Comparison of ENCODE assay signal across 26 cellular contexts in the genomic region with DNA sequence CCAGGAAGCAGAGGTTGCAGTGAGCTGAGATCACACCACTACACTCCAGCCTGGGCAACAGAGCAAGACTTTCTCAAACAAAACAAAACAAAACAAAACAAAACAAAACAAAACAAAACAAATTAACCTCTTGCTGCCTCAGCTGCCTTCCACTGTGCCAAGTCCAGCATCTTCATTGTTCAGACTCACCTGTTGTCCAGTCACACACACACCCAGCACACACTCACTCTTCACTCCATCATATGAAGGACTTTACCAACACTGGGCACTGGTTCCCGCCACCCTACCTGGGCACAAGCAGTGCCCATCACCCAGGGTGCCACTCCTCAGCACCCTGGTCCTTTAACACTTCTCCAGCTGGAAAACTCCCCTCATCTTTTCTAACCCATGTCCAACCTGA. TPM values are rescaled to one million over a fixed set of nuclear protein-coding genes. Genes with fewer than 3 reads are reported as not detected.
A peak's percentile ranks its signal among the peaks of the same experiment; 100 is the strongest.
DNase-seq lines count a peak whose midpoint lies in the region; ATAC-seq and TF ChIP-seq lines count a peak whose summit lies in the region.
"Had no signal": no experiment of that assay in that cellular context is flagged by ENCODE, and none has a peak within 500 bp of the region (broad histone marks: within the 10 kb centered on the region; RNA-seq: fewer than 3 reads in every experiment).

No MANE protein-coding gene starts in this region.

- H3K4me3 Mint-ChIP-seq in activated T-helper 17 cell treated with anti-CD3 and anti-CD28 coated beads, Interleukin-2, amount 50 U/mL, for 72 hours, result no peak overlapping the region
- H3K4me3 Mint-ChIP-seq: activated naive CD4-positive, alpha-beta T cell treated with anti-CD3 and anti-CD28 coated beads, Interleukin-2, amount 50 U/mL, for 24 hours; CD14-positive monocyte; H9; neural progenitor cell; stimulated activated naive CD8-positive, alpha-beta T cell treated with anti-CD3 and anti-CD28 coated beads, Interleukin-15, Interleukin-2, amounts not matched to agents 100 ng/mL and 50 ng/mL, for 24 hours had no signal

- no peaks in the 10 kb centered on the region for H3K27me3 ChIP-seq in neutrophil
- H3K27me3 ChIP-seq: colonic mucosa, right atrium auricular region, SJSA1, vagina had no signal

- H3K4me3 ChIP-seq in neutrophil (ENCODE audit: low read depth in 1 of 2, low read length in 1 of 2), result no peak overlapping the region
- H3K4me3 ChIP-seq: colonic mucosa, neural progenitor cell, right atrium auricular region, SJSA1, vagina had no signal

- H3K36me3 Mint-ChIP-seq in activated T-helper 17 cell treated with anti-CD3 and anti-CD28 coated beads, Interleukin-2, amount 50 U/mL, for 72 hours (ENCODE audit: low read depth), result no peaks in the 10 kb centered on the region
- H3K36me3 Mint-ChIP-seq: activated naive CD4-positive, alpha-beta T cell treated with anti-CD3 and anti-CD28 coated beads, Interleukin-2, amount 50 U/mL, for 24 hours; neural progenitor cell had no signal

- peak; percentile 34 for DNase-seq in NCI-H748 (lab: John Stamatoyannopoulos, UW; ENCODE audit: unreplicated experiment)
- DNase-seq in NCI-H748 treated with DMSO at 0.1 percent for 48 hours (lab: John Stamatoyannopoulos, UW), result no peak
- DNase-seq in COLO668 (lab: John Stamatoyannopoulos, UW; ENCODE audit: unreplicated experiment), result peak; percentile 27
- DNase-seq in NCI-H82 treated with DMSO at 0.1 percent for 48 hours (lab: John Stamatoyannopoulos, UW; ENCODE audit: unreplicated experiment), result no peak
- no peak for DNase-seq in NCI-H2081 treated with DMSO at 0.1 percent for 48 hours (lab: John Stamatoyannopoulos, UW)
- DNase-seq: activated CD4-positive, alpha-beta T cell treated with anti-CD3 and anti-CD28 coated beads, Interleukin-2, amount 50 U/mL, for 48 hours; activated CD8-positive, alpha-beta memory T cell treated with anti-CD3 and anti-CD28 coated beads, Interleukin-2, amount 50 U/mL, for 4 hours; colonic mucosa; effector CD8-positive, alpha-beta T cell; H9; RPMI8226; small intestine had no signal

- no peak for TF ChIP-seq CTCF in neutrophil (IDR thresholded peaks at IDR 0.05)

- H3K9me3 ChIP-seq in neutrophil, result no peaks in the 10 kb centered on the region
- H3K9me3 ChIP-seq: colonic mucosa, right atrium auricular region, SJSA1, vagina had no signal

- H3K36me3 ChIP-seq in neutrophil, result no peaks in the 10 kb centered on the region
- H3K36me3 ChIP-seq: colonic mucosa, neural progenitor cell, right atrium auricular region had no signal

- H3K4me1 Mint-ChIP-seq in activated T-helper 17 cell treated with anti-CD3 and anti-CD28 coated beads, Interleukin-2, amount 50 U/mL, for 72 hours, result peaks cover 11% of the 10 kb centered on the region
- H3K4me1 Mint-ChIP-seq: CD14-positive monocyte had no signal

- H3K27ac ChIP-seq in neutrophil, result peak overlapping the region; percentile 54
- H3K27ac ChIP-seq: colonic mucosa, neural progenitor cell, right atrium auricular region, SJSA1, vagina had no signal

- H3K9me3 Mint-ChIP-seq in activated T-helper 17 cell treated with anti-CD3 and anti-CD28 coated beads, Interleukin-2, amount 50 U/mL, for 72 hours, result no peaks in the 10 kb centered on the region
- H3K9me3 Mint-ChIP-seq: activated naive CD4-positive, alpha-beta T cell treated with anti-CD3 and anti-CD28 coated beads, Interleukin-2, amount 50 U/mL, for 24 hours; H9; neural progenitor cell; stimulated activated naive CD8-positive, alpha-beta T cell treated with anti-CD3 and anti-CD28 coated beads, Interleukin-15, Interleukin-2, amounts not matched to agents 100 ng/mL and 50 ng/mL, for 24 hours had no signal

- H3K4me1 ChIP-seq in neutrophil (ENCODE audit: control insufficient read depth in 1 of 2, insufficient read depth in 1 of 2, low read depth in 1 of 2, low read length in 1 of 2), result peaks cover 22 to 23% of the 10 kb centered on the region in 2 experiments
- H3K4me1 ChIP-seq: neural progenitor cell, vagina had no signal

- ATAC-seq in activated T-helper 17 cell treated with anti-CD3 and anti-CD28 coated beads, Interleukin-2, amount 50 U/mL, for 72 hours (replicated peaks), result no peak
- ATAC-seq in GM19351 (IDR thresholded peaks at IDR 0.05; ENCODE audit: unreplicated experiment), result no peak

- H3K27ac Mint-ChIP-seq in activated T-helper 17 cell treated with anti-CD3 and anti-CD28 coated beads, Interleukin-2, amount 50 U/mL, for 72 hours, result peak overlapping the region; percentile 77
- H3K27ac Mint-ChIP-seq: activated naive CD4-positive, alpha-beta T cell treated with anti-CD3 and anti-CD28 coated beads, Interleukin-2, amount 50 U/mL, for 24 hours; neural progenitor cell; stimulated activated naive CD8-positive, alpha-beta T cell treated with anti-CD3 and anti-CD28 coated beads, Interleukin-15, Interleukin-2, amounts not matched to agents 100 ng/mL and 50 ng/mL, for 24 hours had no signal

- no peaks in the 10 kb centered on the region for H3K27me3 Mint-ChIP-seq in activated T-helper 17 cell treated with anti-CD3 and anti-CD28 coated beads, Interleukin-2, amount 50 U/mL, for 72 hours
- H3K27me3 Mint-ChIP-seq: activated naive CD4-positive, alpha-beta T cell treated with anti-CD3 and anti-CD28 coated beads, Interleukin-2, amount 50 U/mL, for 24 hours; stimulated activated naive CD8-positive, alpha-beta T cell treated with anti-CD3 and anti-CD28 coated beads, Interleukin-15, Interleukin-2, amounts not matched to agents 100 ng/mL and 50 ng/mL, for 24 hours had no signal

RNA-seq across cellular contexts. Expression of gene PYCR2, which starts 14.6 kb away (rescaled TPM):
- 100 to 1,000 TPM in 1 of 2 donors, 10 to 100 TPM in 1; 63.2 to 105 TPM for total RNA-seq in activated T-helper 17 cell treated with anti-CD3 and anti-CD28 coated beads, Interleukin-2, amount 50 U/mL, for 72 hours

RNA-seq across cellular contexts. Expression of gene LEFTY1, which starts 20.5 kb away (rescaled TPM):
- total RNA-seq in activated T-helper 17 cell treated with anti-CD3 and anti-CD28 coated beads, Interleukin-2, amount 50 U/mL, for 72 hours, result not detected
- total RNA-seq: A172, cardiac septum, epithelial cell of proximal tubule, glomerular endothelial cell, SJSA1, vagina had no signal

RNA-seq across cellular contexts. Expression of gene TMEM63A, which starts 27.3 kb away (rescaled TPM):
- total RNA-seq in activated T-helper 17 cell treated with anti-CD3 and anti-CD28 coated beads, Interleukin-2, amount 50 U/mL, for 72 hours, result 100 to 1,000 TPM in 1 of 2 donors, 10 to 100 TPM in 1; 74.9 to 242 TPM

RNA-seq across cellular contexts. Expression of gene LEFTY2, which starts 31.5 kb away (rescaled TPM):
- total RNA-seq in activated T-helper 17 cell treated with anti-CD3 and anti-CD28 coated beads, Interleukin-2, amount 50 U/mL, for 72 hours, result not detected
- total RNA-seq: A172, epithelial cell of proximal tubule, glomerular endothelial cell, SJSA1 had no signal

Comparison
In these comparisons a context has a peak if more than half of its experiments do, and no peak if none do; other contexts are left out.
1. DNase-seq: peak in NCI-H748 (single experiment) and COLO668 (single experiment); none in NCI-H748 treated with DMSO at 0.1 percent for 48 hours (single experiment), NCI-H82 treated with DMSO at 0.1 percent for 48 hours (single experiment) and NCI-H2081 treated with DMSO at 0.1 percent for 48 hours (single experiment).